2 cellular contexts compared by ENCODE assay signal in genomic region chr9:72575673-72576072, GRCh38.
TF ChIP-seq lines count a peak whose summit lies in the region.

No MANE protein-coding gene starts in this region.

TF ChIP-seq in IMR-90, 13 proteins besides CTCF, POLR2A, EP300 and RAD21:
- no peak for TF ChIP-seq MAZ (IDR thresholded peaks at IDR 0.05; ENCODE audit: borderline replicate concordance, low read depth, low read length)
- TF ChIP-seq MXI1 (IDR thresholded peaks at IDR 0.05; ENCODE audit: borderline replicate concordance, low read depth, low read length), result no peak
- TF ChIP-seq RCOR1 (IDR thresholded peaks at IDR 0.05; ENCODE audit: insufficient replicate concordance, low read length), result no peak
- TF ChIP-seq BHLHE40 (IDR thresholded peaks at IDR 0.05; ENCODE audit: low read depth, low read length), result no peak

TF ChIP-seq in K562, 482 proteins besides CTCF, POLR2A, EP300 and RAD21:
- TF ChIP-seq E2F3 (CRISPR knock-in tag; IDR thresholded peaks at IDR 0.05) (no peak), ZBTB17 (CRISPR knock-in tag; IDR thresholded peaks at IDR 0.05) (no peak), SNRNP70 (optimal IDR thresholded peaks at IDR 0.05; ENCODE audit: low read depth, low read length) (no peak), RBM14 (IDR thresholded peaks at IDR 0.05; ENCODE audit: borderline replicate concordance, insufficient read depth, low read depth, low read length) (no peak), DEAF1 (CRISPR knock-in tag; IDR thresholded peaks at IDR 0.05) (no peak), KLF16 (IDR thresholded peaks at IDR 0.05) (no peak), POLR2AphosphoS5 (IDR thresholded peaks at IDR 0.05; ENCODE audit: control insufficient read depth, insufficient read depth, low read depth, low read length) (no peak), NFIX (CRISPR knock-in tag; IDR thresholded peaks at IDR 0.05; ENCODE audit: low read depth) (no peak), ZNF592 (IDR thresholded peaks at IDR 0.05) (no peak), NONO (IDR thresholded peaks at IDR 0.05; ENCODE audit: low read depth in 2 of 2, low read length in 1 of 2) (no peak), ZFPM2 (CRISPR knock-in tag; IDR thresholded peaks at IDR 0.05) (no peak), ZC3H8 (IDR thresholded peaks at IDR 0.05) (no peak), ZBTB11 (CRISPR knock-in tag; IDR thresholded peaks at IDR 0.05) (no peak), DPF2 (IDR thresholded peaks at IDR 0.05) (no peak), RBM15 (IDR thresholded peaks at IDR 0.05; ENCODE audit: insufficient read depth, low read length) (no peak), CHD2 (IDR thresholded peaks at IDR 0.05; ENCODE audit: low read depth, low read length) (no peak)
- TF ChIP-seq, protein P1, sequence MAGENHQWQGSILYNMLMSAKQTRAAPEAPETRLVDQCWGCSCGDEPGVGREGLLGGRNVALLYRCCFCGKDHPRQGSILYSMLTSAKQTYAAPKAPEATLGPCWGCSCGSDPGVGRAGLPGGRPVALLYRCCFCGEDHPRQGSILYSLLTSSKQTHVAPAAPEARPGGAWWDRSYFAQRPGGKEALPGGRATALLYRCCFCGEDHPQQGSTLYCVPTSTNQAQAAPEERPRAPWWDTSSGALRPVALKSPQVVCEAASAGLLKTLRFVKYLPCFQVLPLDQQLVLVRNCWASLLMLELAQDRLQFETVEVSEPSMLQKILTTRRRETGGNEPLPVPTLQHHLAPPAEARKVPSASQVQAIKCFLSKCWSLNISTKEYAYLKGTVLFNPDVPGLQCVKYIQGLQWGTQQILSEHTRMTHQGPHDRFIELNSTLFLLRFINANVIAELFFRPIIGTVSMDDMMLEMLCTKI (IDR thresholded peaks at IDR 0.05; ENCODE audit: partially characterized antibody), result no peak
- TF ChIP-seq, protein P2, sequence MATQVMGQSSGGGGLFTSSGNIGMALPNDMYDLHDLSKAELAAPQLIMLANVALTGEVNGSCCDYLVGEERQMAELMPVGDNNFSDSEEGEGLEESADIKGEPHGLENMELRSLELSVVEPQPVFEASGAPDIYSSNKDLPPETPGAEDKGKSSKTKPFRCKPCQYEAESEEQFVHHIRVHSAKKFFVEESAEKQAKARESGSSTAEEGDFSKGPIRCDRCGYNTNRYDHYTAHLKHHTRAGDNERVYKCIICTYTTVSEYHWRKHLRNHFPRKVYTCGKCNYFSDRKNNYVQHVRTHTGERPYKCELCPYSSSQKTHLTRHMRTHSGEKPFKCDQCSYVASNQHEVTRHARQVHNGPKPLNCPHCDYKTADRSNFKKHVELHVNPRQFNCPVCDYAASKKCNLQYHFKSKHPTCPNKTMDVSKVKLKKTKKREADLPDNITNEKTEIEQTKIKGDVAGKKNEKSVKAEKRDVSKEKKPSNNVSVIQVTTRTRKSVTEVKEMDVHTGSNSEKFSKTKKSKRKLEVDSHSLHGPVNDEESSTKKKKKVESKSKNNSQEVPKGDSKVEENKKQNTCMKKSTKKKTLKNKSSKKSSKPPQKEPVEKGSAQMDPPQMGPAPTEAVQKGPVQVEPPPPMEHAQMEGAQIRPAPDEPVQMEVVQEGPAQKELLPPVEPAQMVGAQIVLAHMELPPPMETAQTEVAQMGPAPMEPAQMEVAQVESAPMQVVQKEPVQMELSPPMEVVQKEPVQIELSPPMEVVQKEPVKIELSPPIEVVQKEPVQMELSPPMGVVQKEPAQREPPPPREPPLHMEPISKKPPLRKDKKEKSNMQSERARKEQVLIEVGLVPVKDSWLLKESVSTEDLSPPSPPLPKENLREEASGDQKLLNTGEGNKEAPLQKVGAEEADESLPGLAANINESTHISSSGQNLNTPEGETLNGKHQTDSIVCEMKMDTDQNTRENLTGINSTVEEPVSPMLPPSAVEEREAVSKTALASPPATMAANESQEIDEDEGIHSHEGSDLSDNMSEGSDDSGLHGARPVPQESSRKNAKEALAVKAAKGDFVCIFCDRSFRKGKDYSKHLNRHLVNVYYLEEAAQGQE (CRISPR knock-in tag; IDR thresholded peaks at IDR 0.05; ENCODE audit: low read depth), result no peak
